Comparison of ENCODE assay signal across 1 cellular context in the genomic region with DNA sequence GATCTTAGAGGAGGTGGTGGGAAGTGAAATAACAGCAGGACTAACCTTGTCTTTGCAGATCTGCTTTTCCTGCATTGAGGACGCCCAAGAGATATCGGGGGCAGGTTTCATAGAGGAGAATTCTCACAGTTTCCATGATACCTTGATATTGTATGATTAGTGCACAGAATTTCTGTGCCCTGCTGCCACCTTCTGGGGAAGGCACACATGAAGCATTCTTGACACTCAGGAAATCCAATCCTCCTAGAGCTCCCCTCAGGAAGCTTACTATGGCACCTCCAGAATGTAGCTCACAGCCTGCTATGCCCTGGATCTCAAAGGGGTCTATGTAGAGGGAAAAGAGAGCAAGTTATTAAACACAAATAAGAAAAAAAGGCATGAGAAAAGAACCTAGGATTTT.
TF ChIP-seq lines count a peak whose summit lies in the region.

No MANE protein-coding gene starts in this region.

TF ChIP-seq in H1, 55 proteins besides CTCF, POLR2A, EP300 and RAD21 (continued from another document):
- TF ChIP-seq ATF2 (IDR thresholded peaks at IDR 0.05; ENCODE audit: low read length) (no peak), ASH2L (IDR thresholded peaks at IDR 0.05; ENCODE audit: low read length) (no peak)
